ENCODE assay signal across 36 cellular contexts in genomic region chr14:37057776-37058175, GRCh38.
"Had no signal": no experiment of that assay in that cellular context is flagged by ENCODE, and none has a peak within 500 bp of the region (broad histone marks: within the 10 kb centered on the region; RNA-seq: fewer than 3 reads in every experiment).

No MANE protein-coding gene starts in this region.

- DNase-seq: Karpas-422, Kasumi-1, MG63, MM.1S, MV-4-11, NCI-H1048, NCI-H1092, NCI-H1092 treated with DMSO at 0.1 percent for 48 hours, NCI-H1105, NCI-H1105 treated with DMSO at 0.1 percent for 48 hours, NCI-H1417, NCI-H1417 treated with DMSO at 0.1 percent for 48 hours, NCI-H1436, NCI-H1436 treated with DMSO at 0.1 percent for 48 hours, NCI-H146, NCI-H1694, NCI-H1694 treated with DMSO at 0.1 percent for 48 hours, NCI-H187, NCI-H187 treated with DMSO at 0.1 percent for 48 hours, NCI-H1930, NCI-H2029, NCI-H2029 treated with DMSO at 0.1 percent for 48 hours, NCI-H2081, NCI-H2081 treated with DMSO at 0.1 percent for 48 hours, NCI-H2107, NCI-H2171, NCI-H2171 treated with DMSO at 0.1 percent for 48 hours, NCI-H2227 treated with DMSO at 0.1 percent for 48 hours, NCI-H226, NCI-H345, NCI-H446, NCI-H446 treated with DMSO at 0.1 percent for 48 hours, NCI-H510A, NCI-H510A treated with DMSO at 0.1 percent for 48 hours, NCI-H524, NCI-H524 treated with DMSO at 0.1 percent for 48 hours had no signal

- H3K36me3 ChIP-seq: MG63 had no signal

- H3K9me3 ChIP-seq: MG63 had no signal

- H3K27me3 ChIP-seq: MG63 had no signal

- H3K4me3 ChIP-seq: MG63 had no signal
